Comparison of ENCODE assay signal across 19 cellular contexts in the genomic region with DNA sequence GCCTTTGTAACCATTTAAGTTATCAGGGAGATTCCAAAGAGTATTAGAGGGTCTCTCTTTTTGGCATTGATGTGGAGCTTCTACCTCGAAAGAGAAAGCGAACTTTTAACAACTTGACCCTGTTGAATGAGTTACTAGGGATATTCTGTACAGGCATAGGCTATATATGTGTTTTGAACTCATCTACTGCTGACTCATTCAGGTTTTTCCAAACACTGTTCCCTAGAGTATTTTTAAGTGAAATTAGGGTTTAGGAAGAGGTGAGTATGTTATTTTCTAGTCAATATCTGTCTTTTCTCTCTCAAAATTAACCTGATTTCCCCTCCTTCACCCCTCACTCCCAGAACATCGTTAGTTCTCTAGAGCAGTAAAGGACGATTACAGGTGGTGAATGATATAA. TPM values are rescaled to one million over a fixed set of nuclear protein-coding genes. Genes with fewer than 3 reads are reported as not detected.
DNase-seq lines count a peak whose midpoint lies in the region; ATAC-seq and TF ChIP-seq lines count a peak whose summit lies in the region.
"Had no signal": no experiment of that assay in that cellular context is flagged by ENCODE, and none has a peak within 500 bp of the region (broad histone marks: within the 10 kb centered on the region; RNA-seq: fewer than 3 reads in every experiment).

No MANE protein-coding gene starts in this region.

- no peak overlapping the region for H2BK5ac ChIP-seq in mesenchymal stem cell (ENCODE audit: low read depth, low read length, poor library complexity, severe bottlenecking)

- H3K4me3 Mint-ChIP-seq in CD4-positive, alpha-beta T cell = peak overlapping the region; percentile 51
- no peak overlapping the region for H3K4me3 Mint-ChIP-seq in T-helper 2 cell treated with Interferon-gamma antibody and Interleukin-4, amounts not matched to agents 5 μg/mL and 100 μg/mL, for 36 hours

- no peak overlapping the region for H3K4me2 ChIP-seq in mesenchymal stem cell (ENCODE audit: low read length, poor library complexity, severe bottlenecking)

- peaks cover 32% of the 10 kb centered on the region for H3K79me1 ChIP-seq in mesenchymal stem cell (replicated peaks; ENCODE audit: low read length, poor library complexity, severe bottlenecking)

- H4K8ac ChIP-seq in mesenchymal stem cell (ENCODE audit: low read length) = no peak overlapping the region

- H3K27ac ChIP-seq in CD4-positive, alpha-beta T cell (ENCODE audit: low read depth, low read length) = no peak overlapping the region
- no peak overlapping the region for H3K27ac ChIP-seq in mesenchymal stem cell (ENCODE audit: low read length, poor library complexity, severe bottlenecking)
- H3K27ac ChIP-seq in subcutaneous abdominal adipose tissue (ENCODE audit: low read depth, low read length) = peak overlapping the region; percentile 90
- H3K27ac ChIP-seq in brain microvascular endothelial cell = no peak overlapping the region
- H3K27ac ChIP-seq: neural progenitor cell had no signal

- ATAC-seq in CD4-positive, alpha-beta T cell (ENCODE audit: poor library complexity) = no peak
- ATAC-seq: esophagus mucosa had no signal

- H3K9me3 Mint-ChIP-seq in CD4-positive, alpha-beta T cell = no peaks in the 10 kb centered on the region
- H3K9me3 Mint-ChIP-seq in T-helper 2 cell treated with Interferon-gamma antibody and Interleukin-4, amounts not matched to agents 5 μg/mL and 100 μg/mL, for 36 hours = peaks cover 4% of the 10 kb centered on the region
- H3K9me3 Mint-ChIP-seq: effector memory CD8-positive, alpha-beta T cell had no signal

- H3K27ac Mint-ChIP-seq in CD4-positive, alpha-beta T cell = no peak overlapping the region
- H3K27ac Mint-ChIP-seq in T-helper 2 cell treated with Interferon-gamma antibody and Interleukin-4, amounts not matched to agents 5 μg/mL and 100 μg/mL, for 36 hours = no peak overlapping the region
- H3K27ac Mint-ChIP-seq: effector memory CD8-positive, alpha-beta T cell; neural progenitor cell had no signal

- H2BK120ac ChIP-seq in mesenchymal stem cell (ENCODE audit: low read depth, low read length) = no peak overlapping the region

- WGBS in mesenchymal stem cell = 87% methylated on average over 2 of the region's 4 CpGs

- no peak overlapping the region for H2AK5ac ChIP-seq in mesenchymal stem cell (ENCODE audit: low read length, severe bottlenecking)

- H4K91ac ChIP-seq in mesenchymal stem cell (ENCODE audit: low read length) = no peak overlapping the region

- no peak for TF ChIP-seq CTCF in CD4-positive, alpha-beta T cell (IDR thresholded peaks at IDR 0.05)
- no peak for TF ChIP-seq CTCF in brain microvascular endothelial cell (IDR thresholded peaks at IDR 0.05; ENCODE audit: low read depth, low read length, missing control alignments)

- H3K4ac ChIP-seq in mesenchymal stem cell (ENCODE audit: low read depth in 1 of 2, low read length in 2 of 2) = no peak overlapping the region

- H3K14ac ChIP-seq in mesenchymal stem cell (ENCODE audit: low read length in 2 of 2) = no peak overlapping the region

- H3K9me3 ChIP-seq in CD4-positive, alpha-beta T cell (ENCODE audit: control insufficient read depth, low read length) = no peaks in the 10 kb centered on the region
- H3K9me3 ChIP-seq in adipocyte (ENCODE audit: control insufficient read depth, low read length) (no peaks in the 10 kb centered on the region), mesenchymal stem cell (ENCODE audit: control insufficient read depth, low read length) (no peaks in the 10 kb centered on the region), subcutaneous abdominal adipose tissue (ENCODE audit: control insufficient read depth in 5 of 5, low read length in 5 of 5) (no peaks in the 10 kb centered on the region)

- no peaks in the 10 kb centered on the region for H3K36me3 Mint-ChIP-seq in CD4-positive, alpha-beta T cell (ENCODE audit: low read depth)
- H3K36me3 Mint-ChIP-seq in T-helper 2 cell treated with Interferon-gamma antibody and Interleukin-4, amounts not matched to agents 5 μg/mL and 100 μg/mL, for 36 hours (ENCODE audit: low read depth) = peaks cover 2% of the 10 kb centered on the region

- H3K27me3 ChIP-seq in CD4-positive, alpha-beta T cell (ENCODE audit: control insufficient read depth, insufficient read depth, low read length) = peaks cover 36% of the 10 kb centered on the region
- no peaks in the 10 kb centered on the region for H3K27me3 ChIP-seq in adipocyte (replicated peaks; ENCODE audit: control insufficient read depth, insufficient read depth, low read length)
- H3K27me3 ChIP-seq in mesenchymal stem cell (ENCODE audit: control insufficient read depth in 1 of 2, insufficient read depth in 1 of 2, low read length in 2 of 2) = no peaks in the 10 kb centered on the region
- H3K27me3 ChIP-seq in subcutaneous abdominal adipose tissue (ENCODE audit: control insufficient read depth in 5 of 5, insufficient read depth in 4 of 5, low read length in 5 of 5) = no peaks in the 10 kb centered on the region
- no peaks in the 10 kb centered on the region for H3K27me3 ChIP-seq in brain microvascular endothelial cell (replicated peaks)

- H3K4me1 ChIP-seq in adipocyte (ENCODE audit: control insufficient read depth, insufficient read depth, low read length) (peaks cover 39% of the 10 kb centered on the region), mesenchymal stem cell (ENCODE audit: control insufficient read depth, insufficient read depth, low read depth, low read length) (peaks cover 9% of the 10 kb centered on the region), subcutaneous abdominal adipose tissue (ENCODE audit: control insufficient read depth in 5 of 5, insufficient read depth in 5 of 5, low read length in 5 of 5) (peaks cover 4 to 46% (median 36%) of the 10 kb centered on the region in 5 donors)

- no peak overlapping the region for H2BK15ac ChIP-seq in mesenchymal stem cell (ENCODE audit: low read depth, poor library complexity, severe bottlenecking)

- no peak for DNase-seq in CD4-positive, alpha-beta T cell
- DNase-seq in adipocyte (ENCODE audit: low read depth) (no peak), mesenchymal stem cell (peak; percentile 43), CD1c-positive myeloid dendritic cell (ENCODE audit: extremely low spot score) (no peak), brain microvascular endothelial cell (no peak), SIG-M5 (lab: John Stamatoyannopoulos, UW) (no peak)
- DNase-seq in T-helper 2 cell treated with Interferon-gamma antibody and Interleukin-4, amounts not matched to agents 5 μg/mL and 100 μg/mL, for 36 hours (ENCODE audit: low spot score) = no peak
- DNase-seq: activated CD4-positive, alpha-beta T cell treated with anti-CD3 and anti-CD28 coated beads for 4 hours; activated CD8-positive, alpha-beta memory T cell treated with anti-CD3 and anti-CD28 coated beads for 24 hours; activated gamma-delta T cell treated with Interleukin-2 at 50 U/mL for 16 hours; activated T-cell treated with anti-CD3 and anti-CD28 coated beads, Interleukin-2, amount 50 U/mL, for 1 hour; effector memory CD8-positive, alpha-beta T cell; NCI-H1092 treated with DMSO at 0.1 percent for 48 hours; NCI-H1930; posterior cingulate gyrus had no signal

- peaks cover 3% of the 10 kb centered on the region for H3K36me3 ChIP-seq in adipocyte (ENCODE audit: control insufficient read depth, insufficient read depth, low read length, severe bottlenecking)
- peaks cover 0 to 3% of the 10 kb centered on the region in 2 experiments for H3K36me3 ChIP-seq in mesenchymal stem cell (ENCODE audit: control insufficient read depth in 1 of 2, insufficient read depth in 2 of 2, low read depth in 1 of 2, low read length in 2 of 2)
- H3K36me3 ChIP-seq in subcutaneous abdominal adipose tissue (ENCODE audit: control insufficient read depth in 5 of 5, insufficient read depth in 5 of 5, low read length in 5 of 5) = no peaks in the 10 kb centered on the region
- H3K36me3 ChIP-seq in brain microvascular endothelial cell (replicated peaks) = no peaks in the 10 kb centered on the region
- H3K36me3 ChIP-seq: HAP-1, neural progenitor cell had no signal

- peaks cover 16% of the 10 kb centered on the region for H3K4me1 Mint-ChIP-seq in CD4-positive, alpha-beta T cell (ENCODE audit: low read depth)
- H3K4me1 Mint-ChIP-seq in T-helper 2 cell treated with Interferon-gamma antibody and Interleukin-4, amounts not matched to agents 5 μg/mL and 100 μg/mL, for 36 hours (ENCODE audit: low read depth) = peaks cover 13% of the 10 kb centered on the region

- peak overlapping the region; percentile 99 for H3K9ac ChIP-seq in adipocyte (ENCODE audit: low read length)
- no peak overlapping the region for H3K9ac ChIP-seq in mesenchymal stem cell (ENCODE audit: low read length)
- H3K9ac ChIP-seq in subcutaneous abdominal adipose tissue (ENCODE audit: low read length in 5 of 5) = peak overlapping the region in 3 of 5 donors; percentile 47 to 86 (median 83)
- H3K9ac ChIP-seq: neural progenitor cell had no signal

- peaks cover 43% of the 10 kb centered on the region for H3K27me3 Mint-ChIP-seq in CD4-positive, alpha-beta T cell
- peaks cover 31% of the 10 kb centered on the region for H3K27me3 Mint-ChIP-seq in T-helper 2 cell treated with Interferon-gamma antibody and Interleukin-4, amounts not matched to agents 5 μg/mL and 100 μg/mL, for 36 hours (ENCODE audit: low read depth)

- no peak overlapping the region for H3K18ac ChIP-seq in mesenchymal stem cell (ENCODE audit: low read depth in 1 of 2, low read length in 2 of 2)

- H3K23ac ChIP-seq in mesenchymal stem cell (ENCODE audit: low read length in 2 of 2) = no peak overlapping the region

- intact Hi-C loops in CD4-positive, alpha-beta T cell (cut with DNase I, micrococcal nuclease) = no loop called here

- POLR2A ChIA-PET in CD4-positive, alpha-beta T cell (lab: Charles Lee) = no interaction called here

- H2BK12ac ChIP-seq in mesenchymal stem cell (ENCODE audit: low read length in 2 of 2) = no peak overlapping the region

- CTCF ChIA-PET in CD4-positive, alpha-beta T cell (lab: Charles Lee) = interaction anchor here (0.6 kb wide), 1 partner anchor 869 kb away, joined by 3 read pairs; no protein-coding TSS in a partner anchor

- no peak overlapping the region for H2AFZ ChIP-seq in mesenchymal stem cell (ENCODE audit: low read depth, low read length)
- H2AFZ ChIP-seq: neural progenitor cell had no signal

- peak overlapping the region; percentile 99 for H3K4me3 ChIP-seq in adipocyte (ENCODE audit: low read length)
- H3K4me3 ChIP-seq in mesenchymal stem cell (ENCODE audit: insufficient read depth in 1 of 2, low read depth in 1 of 2, low read length in 2 of 2) = peak overlapping the region in 1 of 2 experiments; percentile 95
- peak overlapping the region in 3 of 5 donors; percentile 89 to 95 (median 94) for H3K4me3 ChIP-seq in subcutaneous abdominal adipose tissue (ENCODE audit: low read depth in 1 of 5, low read length in 5 of 5)
- H3K4me3 ChIP-seq in brain microvascular endothelial cell (ENCODE audit: low read depth, low read length) = no peak overlapping the region
- H3K4me3 ChIP-seq: neural progenitor cell had no signal

- in situ Hi-C loops in brain microvascular endothelial cell (cut with HindIII; ENCODE audit: low pct_ligation_motif_present, low sequenced_read_pairs) = no loop called here

RNA-seq across cellular contexts. Expression of a gene that starts 2.8 kb away (rescaled TPM):
- under 1 TPM; 0.16 to 0.64 TPM for total RNA-seq in CD4-positive, alpha-beta T cell
- polyA plus RNA-seq in mesenchymal stem cell (2013, experiment 1 of 2) = 5.9 TPM
- 6.0 TPM for polyA plus RNA-seq in mesenchymal stem cell (2013, experiment 2 of 2)
